ENCODE assay signal across 1 cellular context in genomic region chr17:63870292-63870665, GRCh38.
A peak's percentile ranks its signal among the peaks of the same experiment; 100 is the strongest.
TF ChIP-seq lines count a peak whose summit lies in the region.
"Not testable (repeated sequence)": the region's sequence is repeated elsewhere in the genome, so short reads cannot be mapped to it uniquely, and the experiment has no call there.

No MANE protein-coding gene starts in this region.

TF ChIP-seq in K562, 482 proteins besides CTCF, POLR2A, EP300 and RAD21:
- TF ChIP-seq ATF3 (IDR thresholded peaks at IDR 0.05), result peak; percentile 36; the same call in 1 of the 2 replicates
- not testable (repeated sequence) for TF ChIP-seq ATF3 (CRISPR knock-in tag; conservative IDR thresholded peaks at IDR 0.05); NR2C2 (CRISPR knock-in tag; IDR thresholded peaks at IDR 0.05)
- 0 out of 2 replicates have a peak, but pooled peaks have one; percentile 49 for TF ChIP-seq ZNF584 (CRISPR knock-in tag; IDR thresholded peaks at IDR 0.05; ENCODE audit: low read depth)
- TF ChIP-seq ATF4 (CRISPR knock-in tag; IDR thresholded peaks at IDR 0.05), result 0 out of 2 replicates have a peak, but pooled peaks have one; percentile 43
- TF ChIP-seq NR2C2 (tag; IDR thresholded peaks at IDR 0.05), result peak; percentile 31; the same call in 1 of the 2 replicates
- 0 out of 2 replicates have a peak, but pooled peaks have one; percentile 22 for TF ChIP-seq CEBPG (CRISPR knock-in tag; IDR thresholded peaks at IDR 0.05)
- TF ChIP-seq CEBPG (tag; conservative IDR thresholded peaks at IDR 0.05 in 1 of 2, IDR thresholded peaks at IDR 0.05 in 1 of 2), result peak in 1 of 2 experiments; percentile 91; a peak in 2 of 4 replicates
